8 cellular contexts compared by ENCODE assay signal in genomic region chr2:206765242-206766056, GRCh38. TPM values are rescaled to one million over a fixed set of nuclear protein-coding genes. Genes with fewer than 3 reads are reported as not detected.
DNase-seq lines count a peak whose midpoint lies in the region; ATAC-seq lines count a peak whose summit lies in the region.

TSS of gene FASTKD2 (plus strand) at chr2:206765606. CDS start at chr2:206766694, 1,088 bp downstream.
TSS of gene MDH1B (minus strand) at chr2:206765328. CDS start at chr2:206765271, 57 bp downstream.

- ATAC-seq in GM19467 (IDR thresholded peaks at IDR 0.05; ENCODE audit: unreplicated experiment) (peak; percentile 94), memory B cell (ENCODE audit: low read depth) (peak; percentile 83)
- ATAC-seq in effector memory CD8-positive, alpha-beta T cell (replicated peaks) = peak; percentile 86

- peak within 1 kb of the TSS in 6 of 7 donors; percentile 92 to 96 (median 96) for H3K4me3 Mint-ChIP-seq in CD8-positive, alpha-beta memory T cell
- H3K4me3 Mint-ChIP-seq in effector memory CD8-positive, alpha-beta T cell = peak within 1 kb of the TSS in 1 of 2 donors; percentile 87
- peak within 1 kb of the TSS; percentile 92 for H3K4me3 Mint-ChIP-seq in memory B cell

- H3K9me3 ChIP-seq in CD8-positive, alpha-beta memory T cell (ENCODE audit: low read length) = no peaks in the 10 kb centered on the region

- H3K4me1 Mint-ChIP-seq in CD8-positive, alpha-beta memory T cell = peaks cover 36 to 47% (median 46%) of the 10 kb centered on the region in 3 donors
- peaks cover 16 to 22% of the 10 kb centered on the region in 2 donors for H3K4me1 Mint-ChIP-seq in effector memory CD8-positive, alpha-beta T cell (ENCODE audit: low read depth in 2 of 2)
- H3K4me1 Mint-ChIP-seq in memory B cell = peaks cover 18% of the 10 kb centered on the region

- no peaks in the 10 kb centered on the region for H3K9me3 Mint-ChIP-seq in CD8-positive, alpha-beta memory T cell
- no peaks in the 10 kb centered on the region for H3K9me3 Mint-ChIP-seq in effector memory CD8-positive, alpha-beta T cell
- no peaks in the 10 kb centered on the region for H3K9me3 Mint-ChIP-seq in memory B cell

- peak within 1 kb of the TSS; percentile 87 for H3K27ac ChIP-seq in CD8-positive, alpha-beta memory T cell (ENCODE audit: low read depth, low read length)

- peak; percentile 71 to 89 (median 86) for DNase-seq in CD8-positive, alpha-beta memory T cell
- DNase-seq in HS-27A (ENCODE audit: low read depth) = peak; percentile 77
- peak; percentile 19 for DNase-seq in NK-92 (lab: John Stamatoyannopoulos, UW; ENCODE audit: unreplicated experiment)
- DNase-seq in activated CD8-positive, alpha-beta memory T cell treated with anti-CD3 and anti-CD28 coated beads for 4 hours (ENCODE audit: low read depth in 2 of 2) = peak; percentile 67 to 71
- DNase-seq in effector memory CD8-positive, alpha-beta T cell = peak; percentile 73 to 81 (median 74)
- peak; percentile 78 to 80 for DNase-seq in memory B cell (ENCODE audit: low spot score in 2 of 2)
- DNase-seq in stimulated activated CD8-positive, alpha-beta memory T cell treated with anti-CD3 and anti-CD28 coated beads, Interleukin-12 subunit alpha, Interleukin-12 subunit beta, amount 100 ng/mL, for 1 hour (ENCODE audit: low read depth) = peak; percentile 65

- POLR2A ChIA-PET in CD8-positive, alpha-beta memory T cell (lab: Charles Lee) = interaction anchor here (1.0 to 1.7 kb wide), 3 partner anchors 861 to 1501 kb away, joined by 3 to 9 read pairs (median 3); partner anchors contain the start of genes CCNYL1, METTL21A and PIKFYVE

- H3K4me1 ChIP-seq in CD8-positive, alpha-beta memory T cell (ENCODE audit: insufficient read depth, low read length) = peaks cover 23% of the 10 kb centered on the region

- peak within 1 kb of the TSS; percentile 72 for H3K4me3 ChIP-seq in CD8-positive, alpha-beta memory T cell (ENCODE audit: low read length)

- H3K27me3 Mint-ChIP-seq in CD8-positive, alpha-beta memory T cell = peaks cover 0 to under 1% of the 10 kb centered on the region in 2 donors
- H3K27me3 Mint-ChIP-seq in effector memory CD8-positive, alpha-beta T cell = no peaks in the 10 kb centered on the region
- H3K27me3 Mint-ChIP-seq in memory B cell = no peaks in the 10 kb centered on the region

- H3K36me3 ChIP-seq in CD8-positive, alpha-beta memory T cell (ENCODE audit: insufficient read depth, low read length) = no peaks in the 10 kb centered on the region

- peak within 1 kb of the TSS; percentile 90 to 98 (median 98) for H3K27ac Mint-ChIP-seq in CD8-positive, alpha-beta memory T cell
- H3K27ac Mint-ChIP-seq in effector memory CD8-positive, alpha-beta T cell = peak within 1 kb of the TSS; percentile 93 to 98
- H3K27ac Mint-ChIP-seq in memory B cell = peak within 1 kb of the TSS; percentile 97

- H3K36me3 Mint-ChIP-seq in CD8-positive, alpha-beta memory T cell = peaks cover 0 to 36% (median 11%) of the 10 kb centered on the region in 3 donors
- peaks cover 25% of the 10 kb centered on the region for H3K36me3 Mint-ChIP-seq in effector memory CD8-positive, alpha-beta T cell (ENCODE audit: insufficient read depth)
- peaks cover 15% of the 10 kb centered on the region for H3K36me3 Mint-ChIP-seq in memory B cell

- H3K27me3 ChIP-seq in CD8-positive, alpha-beta memory T cell (ENCODE audit: insufficient read depth, low read length, poor library complexity, severe bottlenecking) = no peaks in the 10 kb centered on the region

- CTCF ChIA-PET in CD8-positive, alpha-beta memory T cell (lab: Charles Lee) = interaction anchor here (0.8 to 1.5 kb wide), 4 partner anchors 15 to 19 kb away, joined by 3 read pairs; no protein-coding TSS in a partner anchor

RNA-seq across cellular contexts. Expression of gene FASTKD2, which starts in this region (rescaled TPM):
- 10 to 100 TPM; 37.5 to 39.7 TPM for total RNA-seq in CD8-positive, alpha-beta memory T cell
- polyA plus RNA-seq in CD8-positive, alpha-beta memory T cell = 24.9 TPM

RNA-seq across cellular contexts. Expression of gene MDH1B, which starts in this region (rescaled TPM):
- 1 to 10 TPM in 1 of 2 experiments, under 1 TPM in 1; 0.81 to 1.2 TPM for total RNA-seq in CD8-positive, alpha-beta memory T cell
- polyA plus RNA-seq in CD8-positive, alpha-beta memory T cell = 0.15 TPM

Comparison
In these comparisons a context has a peak if more than half of its experiments do, and no peak if none do; other contexts are left out.
1. Peak in every context shown above with its lines: DNase-seq, ATAC-seq, H3K4me3 ChIP-seq and H3K27ac ChIP-seq.
2. DNase-seq: peak in every context shown above with its lines; median percentile 86 in CD8-positive, alpha-beta memory T cell; 79 in memory B cell; 77 in HS-27A; 74 in effector memory CD8-positive, alpha-beta T cell; 69 in activated CD8-positive, alpha-beta memory T cell treated with anti-CD3 and anti-CD28 coated beads for 4 hours; 65 in stimulated activated CD8-positive, alpha-beta memory T cell treated with anti-CD3 and anti-CD28 coated beads, Interleukin-12 subunit alpha, Interleukin-12 subunit beta, amount 100 ng/mL, for 1 hour; 19 in NK-92.